11 cellular contexts compared by ENCODE assay signal in genomic region chr1:244065960-244066388, GRCh38. TPM values are rescaled to one million over a fixed set of nuclear protein-coding genes. Genes with fewer than 3 reads are reported as not detected.
DNase-seq lines count a peak whose midpoint lies in the region; ATAC-seq and TF ChIP-seq lines count a peak whose summit lies in the region.
"Had no signal": no experiment of that assay in that cellular context is flagged by ENCODE, and none has a peak within 500 bp of the region (broad histone marks: within the 10 kb centered on the region; RNA-seq: fewer than 3 reads in every experiment).

No MANE protein-coding gene starts in this region.

- H3K27ac Mint-ChIP-seq in GM23338 = no peak overlapping the region
- H3K27ac Mint-ChIP-seq: stimulated activated effector memory CD8-positive, alpha-beta T cell treated with anti-CD3 and anti-CD28 coated beads, Interleukin-12 subunit alpha, Interleukin-12 subunit beta, amount 100 ng/mL, for 72 hours had no signal

- no peaks in the 10 kb centered on the region for H3K36me3 Mint-ChIP-seq in GM23338 (ENCODE audit: low read depth)
- H3K36me3 Mint-ChIP-seq: stimulated activated effector memory CD8-positive, alpha-beta T cell treated with anti-CD3 and anti-CD28 coated beads, Interleukin-12 subunit alpha, Interleukin-12 subunit beta, amount 100 ng/mL, for 72 hours had no signal

- no peaks in the 10 kb centered on the region for H3F3A ChIP-seq in GM23338 (replicated peaks; ENCODE audit: low read depth)

- H3K4me1 Mint-ChIP-seq in GM23338 = peaks cover 26% of the 10 kb centered on the region
- H3K4me1 Mint-ChIP-seq: stimulated activated effector memory CD8-positive, alpha-beta T cell treated with anti-CD3 and anti-CD28 coated beads, Interleukin-12 subunit alpha, Interleukin-12 subunit beta, amount 100 ng/mL, for 72 hours had no signal

- no peaks in the 10 kb centered on the region for H4K20me1 ChIP-seq in osteoblast (ENCODE audit: insufficient read depth, low read length)
- no peaks in the 10 kb centered on the region; the same call in 1 of the 2 replicates for H4K20me1 ChIP-seq in GM23338 (replicated peaks; ENCODE audit: insufficient read depth)

- H3K27ac ChIP-seq in cingulate gyrus (ENCODE audit: low read depth, low read length) = peak overlapping the region; percentile 85
- H3K27ac ChIP-seq in osteoblast (ENCODE audit: low read depth, low read length) = no peak overlapping the region
- no peak overlapping the region for H3K27ac ChIP-seq in GM23338 (ENCODE audit: low read depth)
- H3K27ac ChIP-seq: neutrophil had no signal

- H3K36me3 ChIP-seq in osteoblast (ENCODE audit: insufficient read depth, low read length) = no peaks in the 10 kb centered on the region
- no peaks in the 10 kb centered on the region for H3K36me3 ChIP-seq in BE2C
- no peaks in the 10 kb centered on the region for H3K36me3 ChIP-seq in GM23338 (ENCODE audit: insufficient read depth)
- H3K36me3 ChIP-seq: neutrophil had no signal

- H3K27me3 ChIP-seq in osteoblast (ENCODE audit: insufficient read depth, low read length) (no peaks in the 10 kb centered on the region), BE2C (no peaks in the 10 kb centered on the region), GM23338 (ENCODE audit: insufficient read depth) (no peaks in the 10 kb centered on the region)
- H3K27me3 ChIP-seq: neutrophil had no signal

- DNase-seq in GM04504 (ENCODE audit: low read depth) (peak; percentile 66), OCI-M1 (lab: John Stamatoyannopoulos, UW) (peak; percentile 42), osteoblast (ENCODE audit: insufficient read length, low spot score, missing footprints) (no peak), BE2C (no peak), DMS79 (lab: John Stamatoyannopoulos, UW) (no peak), GM23338 (ENCODE audit: low spot score) (no peak)
- DNase-seq: DMS153, NCI-H1105 had no signal

- H3K9me3 ChIP-seq in osteoblast (ENCODE audit: low read depth, low read length) = no peaks in the 10 kb centered on the region
- H3K9me3 ChIP-seq in BE2C = no peaks in the 10 kb centered on the region
- H3K9me3 ChIP-seq: neutrophil had no signal

- H3K4me2 ChIP-seq in osteoblast (ENCODE audit: insufficient read depth, low read length) (peak overlapping the region; percentile 64), GM23338 (no peak overlapping the region)

- H3K4me3 ChIP-seq in osteoblast (ENCODE audit: insufficient read depth, low read length) (no peak overlapping the region), BE2C (ENCODE audit: low read depth, low read length) (no peak overlapping the region), GM23338 (no peak overlapping the region)

- no peaks in the 10 kb centered on the region for H3K27me3 Mint-ChIP-seq in GM23338 (ENCODE audit: insufficient read depth, low read depth, poor library complexity)

- H3K4me1 ChIP-seq in osteoblast (ENCODE audit: insufficient read depth, low read length) (peaks cover 15% of the 10 kb centered on the region), BE2C (no peaks in the 10 kb centered on the region; the same call in 1 of the 2 replicates), GM23338 (ENCODE audit: insufficient read depth) (peaks cover 25% of the 10 kb centered on the region)

- no peak overlapping the region for H3K4me3 Mint-ChIP-seq in GM23338
- H3K4me3 Mint-ChIP-seq: stimulated activated effector memory CD8-positive, alpha-beta T cell treated with anti-CD3 and anti-CD28 coated beads, Interleukin-12 subunit alpha, Interleukin-12 subunit beta, amount 100 ng/mL, for 72 hours had no signal

- no peaks in the 10 kb centered on the region; the same call in 2 of the 3 replicates for H3K9me3 Mint-ChIP-seq in GM23338
- H3K9me3 Mint-ChIP-seq: stimulated activated effector memory CD8-positive, alpha-beta T cell treated with anti-CD3 and anti-CD28 coated beads, Interleukin-12 subunit alpha, Interleukin-12 subunit beta, amount 100 ng/mL, for 72 hours had no signal

- peaks cover 6% of the 10 kb centered on the region; the same call in 1 of the 2 replicates for H3K9me2 ChIP-seq in GM23338 (ENCODE audit: insufficient read depth)

- H2AFZ ChIP-seq in osteoblast (ENCODE audit: low read length) = no peak overlapping the region
- H2AFZ ChIP-seq in GM23338 = no peak overlapping the region

- TF ChIP-seq CTCF in osteoblast (IDR thresholded peaks at IDR 0.05; ENCODE audit: extremely low read depth, low read depth, low read length) = no peak
- TF ChIP-seq CTCF in BE2C (IDR thresholded peaks at IDR 0.05; ENCODE audit: low read depth, low read length) = no peak
- TF ChIP-seq CTCF in GM23338 (conservative IDR thresholded peaks at IDR 0.05; ENCODE audit: low read depth in 2 of 2) = no peak

- H3K79me2 ChIP-seq in osteoblast (ENCODE audit: insufficient read depth, low read length) (no peaks in the 10 kb centered on the region), GM23338 (replicated peaks; ENCODE audit: insufficient read depth) (no peaks in the 10 kb centered on the region)

- no peak for ATAC-seq in GM23338
- ATAC-seq: stimulated activated effector memory CD8-positive, alpha-beta T cell treated with anti-CD3 and anti-CD28 coated beads, Interleukin-12 subunit alpha, Interleukin-12 subunit beta, amount 100 ng/mL, for 72 hours had no signal

TF ChIP-seq in GM23338, 12 proteins besides CTCF, POLR2A, EP300 and RAD21:
- no peak for TF ChIP-seq REST (IDR thresholded peaks at IDR 0.05; ENCODE audit: unreplicated experiment)

RNA-seq across cellular contexts. Expression of gene ZBTB18, which starts 14.9 kb away (rescaled TPM):
- total RNA-seq in osteoblast = 9.4 and 10.5 TPM in 2 replicates
- 23.9 TPM for polyA plus RNA-seq in BE2C (2012; ENCODE audit: insufficient read depth, insufficient read length, low read depth)
- 12.2 and 16.5 TPM in 2 replicates for total RNA-seq in GM23338 (2014; rRNA removed; shearing (Covaris generic))
- polyA plus RNA-seq in GM23338 (2016; fragmentation: Nextera tagmentation; extraction: Ambion mirVana) = 5.5 and 6.7 TPM in 2 replicates

Comparison
In these comparisons a context has a peak if more than half of its experiments do, and no peak if none do; other contexts are left out.
1. DNase-seq: peak in GM04504 (single experiment) and OCI-M1 (single experiment); none in osteoblast (single experiment), BE2C (single experiment), DMS79 (single experiment) and GM23338 (single experiment).